ENCODE assay signal across 12 cellular contexts in genomic region chr1:88141499-88142074, GRCh38.
DNase-seq lines count a peak whose midpoint lies in the region; ATAC-seq, FAIRE-seq and TF ChIP-seq lines count a peak whose summit lies in the region.
"Had no signal": no experiment of that assay in that cellular context is flagged by ENCODE, and none has a peak within 500 bp of the region (broad histone marks: within the 10 kb centered on the region; RNA-seq: fewer than 3 reads in every experiment).

No MANE protein-coding gene starts in this region.

- H3F3A ChIP-seq in Loucy (ENCODE audit: low read depth), result no peaks in the 10 kb centered on the region

- H3K27ac ChIP-seq in keratinocyte (ENCODE audit: control insufficient read depth, insufficient read depth, low read length), result no peak overlapping the region

- H3K4me1 ChIP-seq in Loucy (ENCODE audit: insufficient read depth, low read length, poor library complexity, severe bottlenecking) (no peaks in the 10 kb centered on the region), keratinocyte (ENCODE audit: control insufficient read depth, extremely low read depth, insufficient read depth, low read length) (no peaks in the 10 kb centered on the region)

- FAIRE-seq in keratinocyte (lab: Jason Lieb, UNC) (no peak), HTR-8/SVneo (lab: Jason Lieb, UNC) (no peak)

- DNase-seq in DMS53 (lab: John Stamatoyannopoulos, UW), result peak; percentile 78
- no peak for DNase-seq in keratinocyte (ENCODE audit: low read depth, low spot score)
- no peak for DNase-seq in GM19240 (ENCODE audit: insufficient read length, low spot score)
- DNase-seq in HuH-7.5 (ENCODE audit: low spot score), result no peak
- no peak for DNase-seq in HTR-8/SVneo (ENCODE audit: insufficient read length, low spot score)
- DNase-seq: activated naive CD4-positive, alpha-beta T cell; CD4-positive, CD25-positive, alpha-beta regulatory T cell; NCI-H1930 had no signal

- H3K79me2 ChIP-seq in Loucy (ENCODE audit: insufficient read depth, low read length), result no peaks in the 10 kb centered on the region
- H3K79me2 ChIP-seq in keratinocyte (ENCODE audit: control insufficient read depth, insufficient read depth, low read length), result no peaks in the 10 kb centered on the region

- H2AFZ ChIP-seq in Loucy (ENCODE audit: low read length) (peak overlapping the region; percentile 63), keratinocyte (ENCODE audit: control insufficient read depth, low read length) (peak overlapping the region; percentile 42)

- H3K27me3 ChIP-seq in Loucy (ENCODE audit: insufficient read depth, low read length, poor library complexity, severe bottlenecking) (no peaks in the 10 kb centered on the region), keratinocyte (ENCODE audit: control insufficient read depth, extremely low read depth, insufficient read depth, low read length) (no peaks in the 10 kb centered on the region)

- H4K20me1 ChIP-seq in Loucy (ENCODE audit: insufficient read depth, low read length, poor library complexity, severe bottlenecking) (no peaks in the 10 kb centered on the region), keratinocyte (ENCODE audit: control insufficient read depth, extremely low read depth, insufficient read depth, low read length) (no peaks in the 10 kb centered on the region)

- H3K4me3 ChIP-seq in Loucy (ENCODE audit: low read length, poor library complexity, severe bottlenecking) (no peak overlapping the region), keratinocyte (ENCODE audit: control insufficient read depth in 2 of 3, extremely low read depth in 1 of 3, insufficient read depth in 2 of 3, low read depth in 1 of 3, low read length in 3 of 3) (no peak overlapping the region)

- ATAC-seq in GM18873 (IDR thresholded peaks at IDR 0.05; ENCODE audit: low FRiP score, unreplicated experiment) (peak; percentile 58), HG03469 (IDR thresholded peaks at IDR 0.05; ENCODE audit: unreplicated experiment) (no peak)
- ATAC-seq: activated CD4-positive, CD25-positive, alpha-beta regulatory T cell treated with anti-CD3 and anti-CD28 coated beads, Interleukin-2, amount 50 U/mL, for 24 hours had no signal

- H3K9me3 ChIP-seq in Loucy (ENCODE audit: insufficient read depth, low read depth, low read length) (no peaks in the 10 kb centered on the region), keratinocyte (ENCODE audit: control insufficient read depth, low read depth, low read length) (no peaks in the 10 kb centered on the region)

- H3K9me1 ChIP-seq in keratinocyte (ENCODE audit: control insufficient read depth, extremely low read depth, insufficient read depth, low read length), result no peaks in the 10 kb centered on the region

- H3K4me2 ChIP-seq in Loucy (ENCODE audit: low read depth, low read length, poor library complexity, severe bottlenecking), result peak overlapping the region; percentile 25
- H3K4me2 ChIP-seq in keratinocyte (ENCODE audit: control insufficient read depth, extremely low read depth, insufficient read depth, low read depth, low read length), result no peak overlapping the region

- H3K36me3 ChIP-seq in Loucy (ENCODE audit: insufficient read depth, low read length), result no peaks in the 10 kb centered on the region
- H3K36me3 ChIP-seq in keratinocyte (ENCODE audit: control insufficient read depth in 2 of 2, extremely low read depth in 1 of 2, insufficient read depth in 2 of 2, low read length in 2 of 2), result no peaks in the 10 kb centered on the region

- no peak for TF ChIP-seq CTCF in Loucy (conservative IDR thresholded peaks at IDR 0.05; ENCODE audit: low read length)
- TF ChIP-seq CTCF in keratinocyte (optimal IDR thresholded peaks at IDR 0.05 in 1 of 3, IDR thresholded peaks at IDR 0.05 in 1 of 3, conservative IDR thresholded peaks at IDR 0.05 in 1 of 3; ENCODE audit: extremely low read depth in 1 of 3, insufficient read depth in 2 of 3, low read length in 3 of 3), result no peak

- dilution Hi-C loops in keratinocyte (cut with MboI; ENCODE audit: extremely low pct_ligation_motif_present, low sequenced_read_pairs), result no loop called here

- no peaks in the 10 kb centered on the region for H3K9me2 ChIP-seq in Loucy (replicated peaks; ENCODE audit: low read depth, low read length)

- H3K9ac ChIP-seq in Loucy (ENCODE audit: low read depth, low read length, poor library complexity, severe bottlenecking) (no peak overlapping the region), keratinocyte (ENCODE audit: control insufficient read depth, extremely low read depth, insufficient read depth, low read length) (no peak overlapping the region)
